ENCODE assay signal across 1 cellular context in genomic region chr7:128911441-128912031, GRCh38.
TF ChIP-seq lines count a peak whose summit lies in the region.

No MANE protein-coding gene starts in this region.

TF ChIP-seq in SK-N-SH, 30 proteins besides CTCF, POLR2A, EP300 and RAD21 (continued from another document):
- TF ChIP-seq SIN3A (IDR thresholded peaks at IDR 0.05; ENCODE audit: borderline replicate concordance, low read depth, low read length) (no peak), USF1 (IDR thresholded peaks at IDR 0.05; ENCODE audit: borderline replicate concordance, low read depth) (no peak), ELF1 (IDR thresholded peaks at IDR 0.05) (no peak), IRF3 (IDR thresholded peaks at IDR 0.05; ENCODE audit: low read depth, low read length) (no peak), NFIC (IDR thresholded peaks at IDR 0.05; ENCODE audit: borderline replicate concordance) (no peak), JUND (IDR thresholded peaks at IDR 0.05) (no peak), MEF2A (IDR thresholded peaks at IDR 0.05; ENCODE audit: borderline replicate concordance, low read depth) (no peak), ZBTB33 (IDR thresholded peaks at IDR 0.05; ENCODE audit: borderline replicate concordance, low read depth) (no peak), RCOR1 (IDR thresholded peaks at IDR 0.05; ENCODE audit: low read length) (no peak)
